ENCODE assay signal across 14 cellular contexts in genomic region chr15:99669250-99669649, GRCh38.
"Had no signal": no experiment of that assay in that cellular context is flagged by ENCODE, and none has a peak within 500 bp of the region (broad histone marks: within the 10 kb centered on the region; RNA-seq: fewer than 3 reads in every experiment).

No MANE protein-coding gene starts in this region.

- DNase-seq: activated CD4-positive, alpha-beta T cell treated with anti-CD3 and anti-CD28 coated beads for 4 hours; activated CD8-positive, alpha-beta T cell treated with anti-CD3 and anti-CD28 coated beads for 36 hours; activated naive CD4-positive, alpha-beta T cell treated with anti-CD3 and anti-CD28 coated beads, Interleukin-2, amount 50 U/mL, for 16 hours; amniotic stem cell; dermis blood vessel endothelial cell; ovary; substantia nigra; T1000; WERI-Rb-1 had no signal

- ATAC-seq: activated CD8-positive, alpha-beta T cell treated with anti-CD3 and anti-CD28 coated beads for 36 hours; esophagus mucosa; stimulated activated memory B cell treated with anti-CD40 and anti-IgM and Interleukin-4, amounts not matched to agents 10 μg/mL and 1 μg/mL and 100 μg/mL, for 72 hours had no signal

- H3K9me3 ChIP-seq: ovary, SJSA1 had no signal

- H3K27ac ChIP-seq: neural progenitor cell, ovary, SJSA1, WERI-Rb-1 had no signal

- H3K4me3 ChIP-seq: neural progenitor cell, ovary, SJSA1, smooth muscle cell had no signal

- H3K4me1 ChIP-seq: neural progenitor cell, SJSA1 had no signal

- H3K36me3 ChIP-seq: neural progenitor cell, ovary, SJSA1 had no signal

- H3K27me3 ChIP-seq: neural progenitor cell, ovary, SJSA1 had no signal
